8 cellular contexts compared by ENCODE assay signal in genomic region chr14:75334191-75335051, GRCh38. TPM values are rescaled to one million over a fixed set of nuclear protein-coding genes. Genes with fewer than 3 reads are reported as not detected.
DNase-seq lines count a peak whose midpoint lies in the region; ATAC-seq and TF ChIP-seq lines count a peak whose summit lies in the region.

No MANE protein-coding gene starts in this region.

- H3K27me3 Mint-ChIP-seq in T-cell = peaks cover 0 to 1% of the 10 kb centered on the region in 2 donors

- H3K9me3 Mint-ChIP-seq in T-cell = peaks cover 0 to 3% (median 0%) of the 10 kb centered on the region in 3 donors

- peaks cover 24 to 38% (median 30%) of the 10 kb centered on the region in 3 donors for H3K4me1 Mint-ChIP-seq in T-cell

- CTCF ChIA-PET in T-cell (lab: Charles Lee) = interaction anchor here (0.7 to 1.0 kb wide), 2 partner anchors 26 to 30 kb away, joined by 3 read pairs; no protein-coding TSS in a partner anchor

- POLR2A ChIA-PET in T-cell (lab: Charles Lee) = no interaction called here

- H3K9ac ChIP-seq in mucosa of rectum (ENCODE audit: low read depth in 1 of 2, low read length in 2 of 2) = peak overlapping the region; percentile 7 to 49

- no peaks in the 10 kb centered on the region for H3K36me3 Mint-ChIP-seq in T-cell

- intact Hi-C loops in ascending aorta (cut with DNase I) = no loop called here
- intact Hi-C loops in stomach (cut with DNase I; ENCODE audit: low total_unique reads) = no loop called here

- H3K27ac ChIP-seq in ascending aorta (peak overlapping the region; percentile 25 to 64), mucosa of rectum (ENCODE audit: low read depth in 2 of 2, low read length in 2 of 2) (peak overlapping the region; percentile 52 to 64), stomach (peak overlapping the region; percentile 31 to 79 (median 75))

- ATAC-seq in T-cell (replicated peaks in 1 of 4) = peak; percentile 92 to 97 (median 96)
- no peak for ATAC-seq in HG02870 (IDR thresholded peaks at IDR 0.05; ENCODE audit: unreplicated experiment)
- ATAC-seq in GM18511 (IDR thresholded peaks at IDR 0.05; ENCODE audit: unreplicated experiment) = no peak
- no peak for ATAC-seq in GM19328 (IDR thresholded peaks at IDR 0.05; ENCODE audit: unreplicated experiment)

- DNase-seq in GF-D8 (lab: John Stamatoyannopoulos, UW) (peak; percentile 89), T-cell (peak; percentile 50 to 75 (median 64)), ascending aorta (ENCODE audit: low spot score in 2 of 2) (peak; percentile 23 to 82), stomach (peak; percentile 42)

- H3K27me3 ChIP-seq in ascending aorta (no peaks in the 10 kb centered on the region), mucosa of rectum (ENCODE audit: control insufficient read depth in 2 of 2, insufficient read depth in 2 of 2, low read length in 2 of 2) (no peaks in the 10 kb centered on the region), stomach (no peaks in the 10 kb centered on the region)

- H3K4me1 ChIP-seq in ascending aorta = no peaks in the 10 kb centered on the region
- H3K4me1 ChIP-seq in mucosa of rectum (ENCODE audit: control insufficient read depth in 2 of 2, insufficient read depth in 2 of 2, low read length in 2 of 2) = no peaks in the 10 kb centered on the region
- peaks cover 0 to 17% (median 4%) of the 10 kb centered on the region in 4 donors for H3K4me1 ChIP-seq in stomach

- no peak for TF ChIP-seq POLR2A in stomach (IDR thresholded peaks at IDR 0.05)

- H3K4me3 ChIP-seq in ascending aorta = no peak overlapping the region
- peak overlapping the region in 1 of 2 donors; percentile 58 for H3K4me3 ChIP-seq in mucosa of rectum (ENCODE audit: low read length in 2 of 2)
- H3K4me3 ChIP-seq in stomach = peak overlapping the region in 3 of 4 donors; percentile 2 to 9 (median 4)

- peak overlapping the region; percentile 79 to 81 (median 80) for H3K4me3 Mint-ChIP-seq in T-cell

- TF ChIP-seq CTCF in ascending aorta (IDR thresholded peaks at IDR 0.05) (no peak), stomach (IDR thresholded peaks at IDR 0.05) (no peak)

- WGBS in stomach, 5 donors = 53 to 66% (median 61%) methylated on average over 23 of the region's 23 CpGs

- peak overlapping the region; percentile 96 to 99 for H3K27ac Mint-ChIP-seq in T-cell

- H3K36me3 ChIP-seq in ascending aorta (no peaks in the 10 kb centered on the region), mucosa of rectum (ENCODE audit: control insufficient read depth in 2 of 2, insufficient read depth in 2 of 2, low read length in 2 of 2) (no peaks in the 10 kb centered on the region), stomach (no peaks in the 10 kb centered on the region)

- H3K9me3 ChIP-seq in ascending aorta (no peaks in the 10 kb centered on the region), mucosa of rectum (ENCODE audit: control insufficient read depth in 2 of 2, low read length in 2 of 2) (no peaks in the 10 kb centered on the region), stomach (no peaks in the 10 kb centered on the region)

- TF ChIP-seq EP300 in stomach (IDR thresholded peaks at IDR 0.05) = no peak

RNA-seq across cellular contexts. Expression of gene FOS, which starts 55.8 kb away (rescaled TPM):
- total RNA-seq in T-cell = 1,000 to 10,000 TPM in 2 of 5 donors, 10 to 100 TPM in 3; 20.4 to 2,951 (median 27.1) TPM
- total RNA-seq in ascending aorta = 4,268 TPM
- 1,000 to 10,000 TPM in 1 of 5 donors, 100 to 1,000 TPM in 4; 134 to 1,274 (median 649) TPM for total RNA-seq in stomach
- polyA plus RNA-seq in stomach = 10 to 100 TPM; 62.2 to 82.0 (median 77.1) TPM

Comparison
In these comparisons a context has a peak if more than half of its experiments do, and no peak if none do; other contexts are left out.
1. ATAC-seq: peak in T-cell (4 of 4); none in HG02870 (single experiment), GM18511 (single experiment) and GM19328 (single experiment).
2. H3K4me3 ChIP-seq: peak in stomach (3 of 4); none in ascending aorta (0 of 2).
3. Peak in every context shown above with its lines, with median percentiles within 50 percentile points of each other: DNase-seq and H3K27ac ChIP-seq.